In the genomic region with DNA sequence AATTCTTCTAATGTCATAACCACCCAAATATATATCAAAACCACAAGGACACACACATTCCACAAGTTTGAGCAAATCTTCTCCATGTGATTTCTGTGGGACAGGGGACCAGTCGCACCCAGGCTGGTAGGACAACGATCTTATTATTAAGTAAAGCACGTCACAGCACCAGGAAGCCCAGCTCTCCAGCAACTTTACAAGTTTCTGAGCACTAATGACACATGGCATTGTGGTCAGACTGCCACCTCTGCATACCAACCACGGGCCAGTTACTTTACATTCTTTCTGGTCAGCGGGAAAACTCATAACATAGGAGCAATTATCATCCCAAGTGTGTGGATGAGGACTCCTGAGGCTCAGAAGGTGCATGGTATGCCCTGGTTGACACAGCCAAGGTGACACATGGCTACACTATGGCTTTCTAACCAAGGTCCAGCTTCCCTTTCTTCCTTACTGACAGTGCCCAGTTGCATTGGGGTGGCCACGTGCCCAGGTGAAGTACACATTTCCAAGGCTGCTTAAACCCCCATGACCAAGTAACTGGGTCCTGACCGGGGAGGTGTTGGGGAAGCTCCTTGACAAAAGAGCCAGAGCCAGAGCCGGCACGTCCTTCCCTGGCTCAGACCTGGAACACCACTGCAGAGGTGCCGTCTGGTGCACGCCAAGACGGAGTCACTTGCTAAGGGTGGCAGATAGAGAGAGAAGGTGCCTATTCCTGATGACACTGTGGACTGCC, we compare ENCODE assay signal across 8 cellular contexts. TPM values are rescaled to one million over a fixed set of nuclear protein-coding genes. Genes with fewer than 3 reads are reported as not detected.
DNase-seq lines count a peak whose midpoint lies in the region; ATAC-seq and TF ChIP-seq lines count a peak whose summit lies in the region.

No MANE protein-coding gene starts in this region.

- H3K9me3 ChIP-seq in adrenal gland (replicated peaks in 1 of 3): no peaks in the 10 kb centered on the region
- no peaks in the 10 kb centered on the region for H3K9me3 ChIP-seq in right cardiac atrium (ENCODE audit: control insufficient read depth, low read length)
- no peaks in the 10 kb centered on the region for H3K9me3 ChIP-seq in skeletal muscle satellite cell (replicated peaks; ENCODE audit: low read length)

- DNase-seq in GM04503 (ENCODE audit: low read depth): peak; percentile 30
- peak in 5 of 7 donors; percentile 50 to 67 (median 58) for DNase-seq in adrenal gland
- peak in 2 of 3 donors; percentile 64 to 70 for DNase-seq in right cardiac atrium
- DNase-seq in activated CD4-positive, alpha-beta T cell treated with anti-CD3 and anti-CD28 coated beads, Interleukin-2, amount 50 U/mL, for 48 hours: no peak
- DNase-seq in NCI-H1092 treated with DMSO at 0.1 percent for 48 hours (lab: John Stamatoyannopoulos, UW): no peak
- DNase-seq in Ammon's horn (ENCODE audit: low spot score): no peak

- peak overlapping the region; percentile 48 for H3K9ac ChIP-seq in skeletal muscle satellite cell (ENCODE audit: low read depth, low read length)

- no peaks in the 10 kb centered on the region for H3K36me3 ChIP-seq in adrenal gland (replicated peaks in 1 of 2)
- H3K36me3 ChIP-seq in skeletal muscle satellite cell (ENCODE audit: insufficient read depth, low read length): no peaks in the 10 kb centered on the region

- H3K27ac ChIP-seq in adrenal gland: peak overlapping the region; percentile 41 to 83 (median 76)
- peak overlapping the region; percentile 91 for H3K27ac ChIP-seq in right cardiac atrium (ENCODE audit: low read length)

- peak overlapping the region; percentile 62 for H3K4me2 ChIP-seq in skeletal muscle satellite cell (ENCODE audit: low read length)

- intact Hi-C loops in adrenal gland (cut with DNase I): no loop called here
- intact Hi-C loops in right cardiac atrium (cut with DNase I): no loop called here

- 64 to 82% (median 77%) methylated on average over 5 to 12 of the region's 12 CpGs for WGBS in adrenal gland, 4 donors
- WGBS in right cardiac atrium: 53% methylated on average over 12 of the region's 12 CpGs

- TF ChIP-seq POLR2A in adrenal gland (IDR thresholded peaks at IDR 0.05): no peak

- no peaks in the 10 kb centered on the region for H3K27me3 ChIP-seq in adrenal gland
- no peaks in the 10 kb centered on the region for H3K27me3 ChIP-seq in right cardiac atrium (ENCODE audit: control insufficient read depth, insufficient read depth)
- H3K27me3 ChIP-seq in skeletal muscle satellite cell (ENCODE audit: control insufficient read depth, insufficient read depth, low read length): no peaks in the 10 kb centered on the region

- ATAC-seq in right cardiac atrium (peak; percentile 49 to 52), HG02798 (IDR thresholded peaks at IDR 0.05; ENCODE audit: poor library complexity, unreplicated experiment) (no peak)

- no peak for TF ChIP-seq CTCF in adrenal gland (IDR thresholded peaks at IDR 0.05)

- no peak overlapping the region for H3K4me3 ChIP-seq in adrenal gland
- H3K4me3 ChIP-seq in right cardiac atrium (ENCODE audit: low read length): no peak overlapping the region
- H3K4me3 ChIP-seq in skeletal muscle satellite cell (ENCODE audit: low read length): no peak overlapping the region

- H3K4me1 ChIP-seq in adrenal gland (replicated peaks in 1 of 2) (peaks cover 33 to 50% of the 10 kb centered on the region in 2 donors), right cardiac atrium (ENCODE audit: control insufficient read depth, insufficient read depth, low read length) (peaks cover 20% of the 10 kb centered on the region), skeletal muscle satellite cell (ENCODE audit: control insufficient read depth, insufficient read depth, low read length) (peaks cover 36% of the 10 kb centered on the region)

RNA-seq across cellular contexts. Expression of gene LATS2, which starts 27.4 kb away (rescaled TPM):
- total RNA-seq in adrenal gland: 10 to 100 TPM; 20.8 to 35.6 (median 28.0) TPM
- 10 to 100 TPM in 2 of 3 donors, 1 to 10 TPM in 1; 9.8 to 10.5 (median 10.2) TPM for polyA plus RNA-seq in adrenal gland
- 10 to 100 TPM; 22.1 to 36.7 (median 23.6) TPM for total RNA-seq in right cardiac atrium
- polyA plus RNA-seq in right cardiac atrium: 10.5 TPM
- 9.4 and 11.1 TPM in 2 replicates for total RNA-seq in skeletal muscle satellite cell (2012; rRNA removed)

Comparison
In these comparisons a context has a peak if more than half of its experiments do, and no peak if none do; other contexts are left out.
1. DNase-seq: peak in GM04503 (single experiment), adrenal gland (5 of 7) and right cardiac atrium (2 of 3); none in activated CD4-positive, alpha-beta T cell treated with anti-CD3 and anti-CD28 coated beads, Interleukin-2, amount 50 U/mL, for 48 hours (0 of 2), NCI-H1092 treated with DMSO at 0.1 percent for 48 hours (single experiment) and Ammon's horn (single experiment).